ENCODE assay signal across 1 cellular context in genomic region chr10:125002423-125003145, GRCh38.
TF ChIP-seq lines count a peak whose summit lies in the region.

No MANE protein-coding gene starts in this region.

TF ChIP-seq in SK-N-SH, 30 proteins besides CTCF, POLR2A, EP300 and RAD21 (continued from another document):
- TF ChIP-seq IRF3 (IDR thresholded peaks at IDR 0.05; ENCODE audit: low read depth, low read length) (no peak), FOXJ3 (CRISPR knock-in tag; IDR thresholded peaks at IDR 0.05) (no peak), MEF2A (IDR thresholded peaks at IDR 0.05; ENCODE audit: borderline replicate concordance, low read depth) (no peak)
